Comparison of ENCODE assay signal across 18 cellular contexts in the genomic region with DNA sequence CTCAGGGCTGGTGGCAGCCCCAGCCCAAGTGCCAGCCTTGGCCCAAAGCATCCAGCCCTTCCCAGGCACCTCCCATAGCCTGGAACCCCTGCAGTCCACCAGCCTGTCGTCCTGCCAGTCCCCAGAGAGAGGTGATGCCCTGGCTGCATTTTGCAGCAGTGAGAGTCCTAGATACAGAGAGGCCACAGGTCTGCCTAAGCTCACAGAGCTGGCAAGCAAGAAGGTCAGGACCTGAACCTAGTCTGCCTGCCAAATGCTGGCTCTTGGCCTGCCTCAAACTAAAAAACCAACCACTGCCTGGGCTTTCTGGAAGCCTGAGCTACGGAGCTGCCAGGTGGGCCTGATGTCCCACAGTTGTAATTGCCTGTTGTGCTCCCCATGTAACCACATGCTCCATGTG.
"Had no signal": no experiment of that assay in that cellular context is flagged by ENCODE, and none has a peak within 500 bp of the region (broad histone marks: within the 10 kb centered on the region; RNA-seq: fewer than 3 reads in every experiment).

No MANE protein-coding gene starts in this region.

- DNase-seq: KBM-7, NCI-H1048, NCI-H1105, NCI-H1417, NCI-H1436 treated with DMSO at 0.1 percent for 48 hours, NCI-H1694, NCI-H187 treated with DMSO at 0.1 percent for 48 hours, NCI-H2029 treated with DMSO at 0.1 percent for 48 hours, NCI-H2171 treated with DMSO at 0.1 percent for 48 hours, NCI-H345, NCI-H524, NCI-H526 treated with DMSO at 0.1 percent for 48 hours, NCI-H774, SIG-M5 had no signal

- H3K9me3 ChIP-seq: SJSA1 had no signal

- H3K27ac ChIP-seq: HL-60, RWPE1, SJSA1, SK-N-MC had no signal

- H3K4me1 ChIP-seq: SJSA1 had no signal

- H3K36me3 ChIP-seq: SJSA1 had no signal

- H3K4me3 ChIP-seq: SJSA1, SK-N-MC had no signal
